In the genomic region with DNA sequence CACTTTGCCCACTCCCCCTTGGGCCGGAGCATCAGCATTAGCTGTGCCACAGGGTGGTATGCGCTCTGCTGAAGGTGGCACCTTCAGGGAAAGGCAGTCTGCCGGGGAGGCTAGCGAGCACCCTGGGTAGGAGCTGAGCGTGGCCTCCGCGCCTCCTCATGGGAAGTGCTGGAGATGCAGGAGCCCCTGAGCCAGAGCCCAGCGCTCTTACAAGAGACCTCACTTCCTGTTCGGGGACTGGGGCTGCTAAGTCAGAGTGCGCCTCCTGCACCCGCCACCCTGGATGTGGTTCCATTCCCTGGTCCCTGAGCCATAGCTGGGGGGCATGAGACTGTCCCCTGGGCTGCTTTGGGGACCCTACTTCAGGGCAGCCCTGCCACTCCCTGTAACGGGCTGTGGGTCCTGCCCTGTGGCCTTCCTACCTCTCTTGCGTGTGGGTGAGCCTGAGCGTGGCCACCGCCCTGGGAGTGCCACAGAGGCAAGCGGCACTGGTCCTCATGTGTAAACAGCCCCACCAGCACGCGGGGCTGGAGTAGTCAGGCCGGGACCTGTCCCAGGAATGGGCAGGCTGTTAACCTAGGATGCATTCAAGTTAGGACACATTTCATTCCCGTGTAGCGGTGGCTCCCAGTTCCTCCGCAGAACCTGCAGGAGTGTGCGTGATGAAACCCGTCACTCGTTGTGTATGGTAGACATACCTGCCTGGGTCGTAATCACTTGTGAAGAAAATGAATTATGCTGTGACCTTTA, we compare ENCODE assay signal across 25 cellular contexts. TPM values are rescaled to one million over a fixed set of nuclear protein-coding genes. Genes with fewer than 3 reads are reported as not detected.
DNase-seq lines count a peak whose midpoint lies in the region; ATAC-seq, FAIRE-seq and TF ChIP-seq lines count a peak whose summit lies in the region.
"Had no signal": no experiment of that assay in that cellular context is flagged by ENCODE, and none has a peak within 500 bp of the region (broad histone marks: within the 10 kb centered on the region; RNA-seq: fewer than 3 reads in every experiment).

No MANE protein-coding gene starts in this region.

- peak; percentile 88 for ATAC-seq in RWPE2 (ENCODE audit: low read depth)
- peak; percentile 91 for ATAC-seq in mucosa of descending colon
- no peak for ATAC-seq in GM18511 (IDR thresholded peaks at IDR 0.05; ENCODE audit: unreplicated experiment)
- ATAC-seq: activated naive CD8-positive, alpha-beta T cell treated with anti-CD3 and anti-CD28 coated beads, Interleukin-2, amount 50 U/mL, for 24 hours; Panc1 had no signal

- H3K27ac ChIP-seq in RWPE2 (ENCODE audit: poor library complexity, severe bottlenecking) (peak overlapping the region; percentile 50), endodermal cell (ENCODE audit: low read depth, low read length) (peak overlapping the region; percentile 24), small intestine (ENCODE audit: low read depth in 1 of 2, low read length in 1 of 2) (no peak overlapping the region)
- H3K27ac ChIP-seq: C4-2B, GM23248, sigmoid colon, SJCRH30, thyroid gland had no signal

- no peak overlapping the region for H3K4me3 Mint-ChIP-seq in endodermal cell
- H3K4me3 Mint-ChIP-seq: activated naive CD8-positive, alpha-beta T cell treated with anti-CD3 and anti-CD28 coated beads, Interleukin-2, amount 50 U/mL, for 24 hours had no signal

- WGBS in endodermal cell (ENCODE audit: insufficient coverage in 1 of 2, insufficient read length in 1 of 2), 2 experiments: 94 to 98% methylated on average over 17 to 26 of the region's 26 CpGs
- WGBS in small intestine, 3 donors: 86 to 94% (median 88%) methylated on average over 24 to 26 of the region's 26 CpGs

- no peaks in the 10 kb centered on the region for H3K9me3 ChIP-seq in RWPE2 (ENCODE audit: severe bottlenecking)
- H3K9me3 ChIP-seq in endodermal cell (ENCODE audit: control insufficient read depth, low read length): no peaks in the 10 kb centered on the region
- no peaks in the 10 kb centered on the region for H3K9me3 ChIP-seq in mucosa of descending colon
- no peaks in the 10 kb centered on the region for H3K9me3 ChIP-seq in small intestine (ENCODE audit: control insufficient read depth, low read depth)
- H3K9me3 ChIP-seq: sigmoid colon, SJCRH30, thyroid gland had no signal

- H3K9me3 Mint-ChIP-seq in endodermal cell: no peaks in the 10 kb centered on the region
- H3K9me3 Mint-ChIP-seq: activated naive CD8-positive, alpha-beta T cell treated with anti-CD3 and anti-CD28 coated beads, Interleukin-2, amount 50 U/mL, for 24 hours had no signal

- peak; percentile 89 for DNase-seq in RWPE2 (ENCODE audit: low spot score)
- no peak for DNase-seq in endodermal cell
- peak; percentile 56 to 73 (median 60) for DNase-seq in mucosa of descending colon
- DNase-seq in ureter (ENCODE audit: low spot score): peak; percentile 72
- DNase-seq in GF-D8 (lab: John Stamatoyannopoulos, UW): no peak
- DNase-seq in small intestine: no peak
- DNase-seq: activated CD4-positive, alpha-beta T cell treated with anti-CD3 and anti-CD28 coated beads, Interleukin-2, amount 50 U/mL, for 1 hour; activated naive CD8-positive, alpha-beta T cell treated with anti-CD3 and anti-CD28 coated beads, Interleukin-2, amount 50 U/mL, for 24 hours; activated T-cell treated with anti-CD3 and anti-CD28 coated beads, Interleukin-2, amount 50 U/mL, for 48 hours; cerebellar nuclear complex; DND-41; GM23248; head of caudate nucleus; kidney glomerular epithelial cell; mesenchymal stem cell; NCI-H1092; NCI-H1694 treated with DMSO at 0.1 percent for 48 hours; NCI-H526 treated with DMSO at 0.1 percent for 48 hours; sigmoid colon; SJCRH30; stimulated activated naive CD4-positive, alpha-beta T cell treated with Interleukin-2 at 50 U/mL for 16 hours; thyroid gland had no signal

- H3K4me1 ChIP-seq in RWPE2 (ENCODE audit: insufficient read depth, poor library complexity, severe bottlenecking): peaks cover 14% of the 10 kb centered on the region
- H3K4me1 ChIP-seq in endodermal cell (ENCODE audit: control insufficient read depth, insufficient read depth, low read length): no peaks in the 10 kb centered on the region
- peaks cover 14% of the 10 kb centered on the region for H3K4me1 ChIP-seq in mucosa of descending colon (ENCODE audit: low read depth)
- H3K4me1 ChIP-seq in small intestine (ENCODE audit: control insufficient read depth in 2 of 2, insufficient read depth in 1 of 2, low read depth in 1 of 2, low read length in 1 of 2): no peaks in the 10 kb centered on the region
- H3K4me1 ChIP-seq: SJCRH30 had no signal

- H3K4me1 Mint-ChIP-seq in endodermal cell: no peaks in the 10 kb centered on the region
- H3K4me1 Mint-ChIP-seq: activated naive CD8-positive, alpha-beta T cell treated with anti-CD3 and anti-CD28 coated beads, Interleukin-2, amount 50 U/mL, for 24 hours had no signal

- TF ChIP-seq CTCF in RWPE2 (IDR thresholded peaks at IDR 0.05; ENCODE audit: poor library complexity, severe bottlenecking) (no peak), endodermal cell (conservative IDR thresholded peaks at IDR 0.05) (no peak), mucosa of descending colon (IDR thresholded peaks at IDR 0.05) (no peak)

- intact Hi-C loops in mucosa of descending colon (cut with DNase I, micrococcal nuclease): no loop called here

- H3K4me3 ChIP-seq in RWPE2 (ENCODE audit: severe bottlenecking) (no peak overlapping the region), endodermal cell (ENCODE audit: low read length) (no peak overlapping the region), mucosa of descending colon (no peak overlapping the region), small intestine (ENCODE audit: low read depth in 1 of 2, low read length in 2 of 2) (no peak overlapping the region)
- H3K4me3 ChIP-seq: GM23248, sigmoid colon, SJCRH30, thyroid gland had no signal

- no peak for FAIRE-seq in small intestine (lab: Jason Lieb, UNC)

- H3K9ac ChIP-seq in endodermal cell (ENCODE audit: extremely low read depth, low read length, poor library complexity, severe bottlenecking): no peak overlapping the region
- H3K9ac ChIP-seq: GM23248 had no signal

- H3K36me3 ChIP-seq in RWPE2 (ENCODE audit: low read depth): peaks cover 35% of the 10 kb centered on the region
- H3K36me3 ChIP-seq in endodermal cell (ENCODE audit: control insufficient read depth, insufficient read depth, low read length): peaks cover 14% of the 10 kb centered on the region
- H3K36me3 ChIP-seq in mucosa of descending colon (ENCODE audit: low read depth): no peaks in the 10 kb centered on the region
- peaks cover 0 to 2% of the 10 kb centered on the region in 2 donors for H3K36me3 ChIP-seq in small intestine (ENCODE audit: control insufficient read depth in 2 of 2, insufficient read depth in 2 of 2, low read length in 2 of 2)

- no peak overlapping the region for H3K27ac Mint-ChIP-seq in endodermal cell
- H3K27ac Mint-ChIP-seq: activated naive CD8-positive, alpha-beta T cell treated with anti-CD3 and anti-CD28 coated beads, Interleukin-2, amount 50 U/mL, for 24 hours had no signal

- H3K27me3 Mint-ChIP-seq in endodermal cell (ENCODE audit: insufficient read depth): no peaks in the 10 kb centered on the region
- H3K27me3 Mint-ChIP-seq: activated naive CD8-positive, alpha-beta T cell treated with anti-CD3 and anti-CD28 coated beads, Interleukin-2, amount 50 U/mL, for 24 hours had no signal

- peaks cover 37% of the 10 kb centered on the region for H3K36me3 Mint-ChIP-seq in endodermal cell (ENCODE audit: low read depth)

- H3K27me3 ChIP-seq in RWPE2 (ENCODE audit: insufficient read depth, poor library complexity, severe bottlenecking) (no peaks in the 10 kb centered on the region), endodermal cell (ENCODE audit: control insufficient read depth, insufficient read depth, low read length, poor library complexity, severe bottlenecking) (no peaks in the 10 kb centered on the region), small intestine (ENCODE audit: control insufficient read depth in 2 of 2, insufficient read depth in 2 of 2, low read length in 2 of 2) (no peaks in the 10 kb centered on the region)
- H3K27me3 ChIP-seq: sigmoid colon, SJCRH30, thyroid gland had no signal

RNA-seq across cellular contexts. Expression of a gene that starts 19.4 kb away (rescaled TPM):
- total RNA-seq in endodermal cell (10 to 100 TPM; 30.1 to 39.8 TPM), mucosa of descending colon (10 to 100 TPM; 29.3 to 47.3 (median 36.5) TPM), ureter (37.3 TPM)
- polyA plus RNA-seq in endodermal cell (2013, experiment 1 of 2): 34.9 TPM
- 38.8 TPM for polyA plus RNA-seq in endodermal cell (2013, experiment 2 of 2)
- 10 to 100 TPM; 33.0 to 68.7 (median 56.5) TPM for polyA plus RNA-seq in small intestine

RNA-seq across cellular contexts. Expression of a gene that starts 19.7 kb away (rescaled TPM):
- total RNA-seq in endodermal cell: 10 to 100 TPM; 27.6 to 28.1 TPM
- 20.2 TPM for polyA plus RNA-seq in endodermal cell (2013, experiment 1 of 2)
- polyA plus RNA-seq in endodermal cell (2013, experiment 2 of 2): 20.5 TPM
- total RNA-seq in mucosa of descending colon: 10 to 100 TPM; 26.1 to 29.9 (median 28.0) TPM
- 36.8 TPM for total RNA-seq in ureter
- polyA plus RNA-seq in small intestine: 10 to 100 TPM in 2 of 3 donors, 1 to 10 TPM in 1; 8.5 to 14.2 (median 11.1) TPM

RNA-seq across cellular contexts. Expression of a gene that starts 46.9 kb away (rescaled TPM):
- total RNA-seq in endodermal cell: 100 to 1,000 TPM; 170 to 178 TPM
- polyA plus RNA-seq in endodermal cell (2013, experiment 1 of 2): 204 TPM
- 188 TPM for polyA plus RNA-seq in endodermal cell (2013, experiment 2 of 2)
- 100 to 1,000 TPM in 2 of 3 donors, 10 to 100 TPM in 1; 99.3 to 188 (median 104) TPM for total RNA-seq in mucosa of descending colon
- total RNA-seq in ureter: 179 TPM
- polyA plus RNA-seq in small intestine: 10 to 100 TPM; 45.9 to 68.2 (median 66.6) TPM

RNA-seq across cellular contexts. Expression of a gene that starts 53.1 kb away (rescaled TPM):
- total RNA-seq in endodermal cell: 1 to 10 TPM; 7.4 to 7.9 TPM
- 4.5 TPM for polyA plus RNA-seq in endodermal cell (2013, experiment 1 of 2)
- 4.1 TPM for polyA plus RNA-seq in endodermal cell (2013, experiment 2 of 2)
- 10 to 100 TPM; 10.2 to 23.7 (median 10.5) TPM for total RNA-seq in mucosa of descending colon
- 22.4 TPM for total RNA-seq in ureter
- polyA plus RNA-seq in small intestine: 10 to 100 TPM in 1 of 3 donors, 1 to 10 TPM in 2; 4.9 to 16.5 (median 7.3) TPM

RNA-seq across cellular contexts. Expression of a gene that starts 59.5 kb away (rescaled TPM):
- total RNA-seq in endodermal cell: 100 to 1,000 TPM; 602 to 920 TPM
- 1,216 TPM for polyA plus RNA-seq in endodermal cell (2013, experiment 1 of 2)
- polyA plus RNA-seq in endodermal cell (2013, experiment 2 of 2): 1,012 TPM
- 1,000 to 10,000 TPM; 1,316 to 3,346 (median 2,079) TPM for total RNA-seq in mucosa of descending colon
- total RNA-seq in ureter: 310 TPM
- polyA plus RNA-seq in small intestine: 10 to 100 TPM; 36.7 to 84.6 (median 60.8) TPM

Comparison
In these comparisons a context has a peak if more than half of its experiments do, and no peak if none do; other contexts are left out.
1. DNase-seq: peak in RWPE2 (single experiment), mucosa of descending colon (3 of 3) and ureter (single experiment); none in endodermal cell (single experiment), GF-D8 (single experiment) and small intestine (single experiment).
2. H3K27ac ChIP-seq: peak in RWPE2 (single experiment) and endodermal cell (single experiment); none in small intestine (0 of 2).